In genomic region chr1:212669102-212669501, GRCh38 we compare ENCODE assay signal across 1 cellular context.
A peak's percentile ranks its signal among the peaks of the same experiment; 100 is the strongest.
TF ChIP-seq lines count a peak whose summit lies in the region.

No MANE protein-coding gene starts in this region.

TF ChIP-seq in HepG2, 621 proteins besides CTCF, POLR2A, EP300 and RAD21 (continued from another document):
- no peak for TF ChIP-seq RERE (CRISPR knock-in tag; IDR thresholded peaks at IDR 0.05; ENCODE audit: low read depth)
- no peak for TF ChIP-seq SNAI1 (CRISPR knock-in tag; IDR thresholded peaks at IDR 0.05; ENCODE audit: borderline replicate concordance)
- no peak for TF ChIP-seq REPIN1 (CRISPR knock-in tag; IDR thresholded peaks at IDR 0.05; ENCODE audit: borderline replicate concordance, low read depth)
- TF ChIP-seq, protein P1, sequence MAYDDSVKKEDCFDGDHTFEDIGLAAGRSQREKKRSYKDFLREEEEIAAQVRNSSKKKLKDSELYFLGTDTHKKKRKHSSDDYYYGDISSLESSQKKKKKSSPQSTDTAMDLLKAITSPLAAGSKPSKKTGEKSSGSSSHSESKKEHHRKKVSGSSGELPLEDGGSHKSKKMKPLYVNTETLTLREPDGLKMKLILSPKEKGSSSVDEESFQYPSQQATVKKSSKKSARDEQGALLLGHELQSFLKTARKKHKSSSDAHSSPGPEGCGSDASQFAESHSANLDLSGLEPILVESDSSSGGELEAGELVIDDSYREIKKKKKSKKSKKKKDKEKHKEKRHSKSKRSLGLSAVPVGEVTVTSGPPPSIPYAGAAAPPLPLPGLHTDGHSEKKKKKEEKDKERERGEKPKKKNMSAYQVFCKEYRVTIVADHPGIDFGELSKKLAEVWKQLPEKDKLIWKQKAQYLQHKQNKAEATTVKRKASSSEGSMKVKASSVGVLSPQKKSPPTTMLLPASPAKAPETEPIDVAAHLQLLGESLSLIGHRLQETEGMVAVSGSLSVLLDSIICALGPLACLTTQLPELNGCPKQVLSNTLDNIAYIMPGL (CRISPR knock-in tag; IDR thresholded peaks at IDR 0.05; ENCODE audit: borderline replicate concordance in 1 of 2, low read depth in 1 of 2): no peak
- TF ChIP-seq ZNF512 (CRISPR knock-in tag; IDR thresholded peaks at IDR 0.05): no peak
- no peak for TF ChIP-seq ZNF788 (CRISPR knock-in tag; IDR thresholded peaks at IDR 0.05; ENCODE audit: borderline replicate concordance)
- no peak for TF ChIP-seq SKI (IDR thresholded peaks at IDR 0.05; ENCODE audit: partially characterized antibody)
- TF ChIP-seq ZNF280D (CRISPR knock-in tag; IDR thresholded peaks at IDR 0.05): no peak
- TF ChIP-seq ZNF777 (CRISPR knock-in tag; IDR thresholded peaks at IDR 0.05): no peak
- no peak for TF ChIP-seq ZFP91 (CRISPR knock-in tag; IDR thresholded peaks at IDR 0.05; ENCODE audit: borderline replicate concordance)
- TF ChIP-seq SATB2 (CRISPR knock-in tag; IDR thresholded peaks at IDR 0.05): no peak
- TF ChIP-seq, protein P2, sequence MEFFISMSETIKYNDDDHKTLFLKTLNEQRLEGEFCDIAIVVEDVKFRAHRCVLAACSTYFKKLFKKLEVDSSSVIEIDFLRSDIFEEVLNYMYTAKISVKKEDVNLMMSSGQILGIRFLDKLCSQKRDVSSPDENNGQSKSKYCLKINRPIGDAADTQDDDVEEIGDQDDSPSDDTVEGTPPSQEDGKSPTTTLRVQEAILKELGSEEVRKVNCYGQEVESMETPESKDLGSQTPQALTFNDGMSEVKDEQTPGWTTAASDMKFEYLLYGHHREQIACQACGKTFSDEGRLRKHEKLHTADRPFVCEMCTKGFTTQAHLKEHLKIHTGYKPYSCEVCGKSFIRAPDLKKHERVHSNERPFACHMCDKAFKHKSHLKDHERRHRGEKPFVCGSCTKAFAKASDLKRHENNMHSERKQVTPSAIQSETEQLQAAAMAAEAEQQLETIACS (CRISPR knock-in tag; IDR thresholded peaks at IDR 0.05): no peak
- TF ChIP-seq ZNF207 (IDR thresholded peaks at IDR 0.05; ENCODE audit: borderline replicate concordance): no peak
- TF ChIP-seq ZNF556 (CRISPR knock-in tag; IDR thresholded peaks at IDR 0.05; ENCODE audit: borderline replicate concordance): no peak
- TF ChIP-seq ELF3 (CRISPR knock-in tag; IDR thresholded peaks at IDR 0.05): 0 out of 2 replicates have a peak, but pooled peaks have one; percentile 20
- TF ChIP-seq STAG1 (CRISPR knock-in tag; IDR thresholded peaks at IDR 0.05): peak; percentile 33; the same call in 1 of the 2 replicates
- peak; percentile 21; the same call in 1 of the 2 replicates for TF ChIP-seq SMC3 (IDR thresholded peaks at IDR 0.05; ENCODE audit: low read length)
- TF ChIP-seq ZNF503 (CRISPR knock-in tag; IDR thresholded peaks at IDR 0.05): no peak
- TF ChIP-seq MED13 (CRISPR knock-in tag; IDR thresholded peaks at IDR 0.05): no peak
- TF ChIP-seq MTF2 (CRISPR knock-in tag; IDR thresholded peaks at IDR 0.05; ENCODE audit: borderline replicate concordance): no peak
- no peak for TF ChIP-seq FOSL1 (CRISPR knock-in tag; IDR thresholded peaks at IDR 0.05; ENCODE audit: borderline replicate concordance)
- TF ChIP-seq MNT (IDR thresholded peaks at IDR 0.05): no peak
- no peak for TF ChIP-seq ZBTB7B (CRISPR knock-in tag; IDR thresholded peaks at IDR 0.05)
- TF ChIP-seq REL (CRISPR knock-in tag; conservative IDR thresholded peaks at IDR 0.05): no peak
- no peak for TF ChIP-seq ZFP36L2 (CRISPR knock-in tag; IDR thresholded peaks at IDR 0.05)
- TF ChIP-seq ZNF883 (CRISPR knock-in tag; IDR thresholded peaks at IDR 0.05; ENCODE audit: not compliant biosample characterization): no peak
- no peak for TF ChIP-seq MBD4 (IDR thresholded peaks at IDR 0.05; ENCODE audit: borderline replicate concordance, low read length)
- no peak for TF ChIP-seq ZNF225 (CRISPR knock-in tag; IDR thresholded peaks at IDR 0.05)
- no peak for TF ChIP-seq EED (CRISPR knock-in tag; IDR thresholded peaks at IDR 0.05)
- peak; percentile 43 for TF ChIP-seq TEAD3 (CRISPR knock-in tag; optimal IDR thresholded peaks at IDR 0.05; ENCODE audit: borderline replicate concordance)
